8 cellular contexts compared by ENCODE assay signal in the genomic region with DNA sequence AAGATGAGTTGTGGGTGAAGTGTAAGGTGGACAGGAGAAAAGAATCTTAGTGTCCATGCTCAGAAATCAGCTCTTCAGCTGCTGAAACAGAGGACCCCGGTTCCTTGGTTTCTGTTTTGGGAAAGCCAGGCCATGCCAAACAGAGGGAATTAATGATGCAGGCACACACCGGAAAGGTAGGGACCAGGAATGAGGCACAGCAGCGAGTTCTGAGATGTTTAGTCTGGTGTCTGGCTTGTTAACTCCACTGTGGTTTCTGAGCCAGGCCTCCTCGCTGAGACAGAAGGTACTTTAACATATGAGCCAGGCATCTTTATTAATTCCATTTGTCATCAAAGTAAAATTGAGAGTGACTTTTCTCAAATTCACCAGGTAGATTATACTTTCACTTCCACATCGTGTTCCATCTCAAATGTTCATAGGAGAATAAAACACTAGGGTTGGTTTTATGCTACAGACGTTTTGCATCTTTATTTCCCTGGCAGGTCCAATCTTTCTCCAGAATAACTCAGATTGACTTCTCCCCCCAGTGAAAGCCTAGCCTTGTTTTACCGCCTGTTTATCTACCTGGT. TPM values are rescaled to one million over a fixed set of nuclear protein-coding genes. Genes with fewer than 3 reads are reported as not detected.
A peak's percentile ranks its signal among the peaks of the same experiment; 100 is the strongest.
DNase-seq lines count a peak whose midpoint lies in the region; ATAC-seq and TF ChIP-seq lines count a peak whose summit lies in the region.

No MANE protein-coding gene starts in this region.

- POLR2A ChIA-PET in Caco-2 (lab: Charles Lee), result no interaction called here

- no peaks in the 10 kb centered on the region for H3K9me3 ChIP-seq in Caco-2
- H3K9me3 ChIP-seq in SJCRH30 (replicated peaks), result no peaks in the 10 kb centered on the region

- CTCF ChIA-PET in Caco-2 (lab: Charles Lee), result interaction anchor here (0.6 to 1.0 kb wide), 2 partner anchors 34 to 105 kb away, joined by 3 to 4 read pairs; no protein-coding TSS in a partner anchor

- H3K4me3 Mint-ChIP-seq in Caco-2 (ENCODE audit: unreplicated experiment) (peak overlapping the region; percentile 84), osteocyte (ENCODE audit: unreplicated experiment) (peak overlapping the region; percentile 91)

- H3K4me1 ChIP-seq in Caco-2 (peaks cover 6% of the 10 kb centered on the region; the same call in 1 of the 2 replicates), SJCRH30 (no peaks in the 10 kb centered on the region)

- peak overlapping the region; percentile 76 for H3K27ac ChIP-seq in SJCRH30
- peak overlapping the region; percentile 67 for H3K27ac ChIP-seq in caudate nucleus (ENCODE audit: low read depth, low read length)

- H3K36me3 ChIP-seq in Caco-2 (ENCODE audit: control insufficient read depth, insufficient read depth, low read length), result no peaks in the 10 kb centered on the region
- no peaks in the 10 kb centered on the region for H3K36me3 ChIP-seq in SJCRH30

- peak overlapping the region; percentile 70 for H3K4me3 ChIP-seq in Caco-2 (ENCODE audit: low read depth, low read length)
- peak overlapping the region; percentile 88 for H3K4me3 ChIP-seq in SJCRH30

- H3K36me3 Mint-ChIP-seq in Caco-2 (ENCODE audit: insufficient read depth, unreplicated experiment) (peaks cover 17% of the 10 kb centered on the region), osteocyte (ENCODE audit: unreplicated experiment) (peaks cover 3% of the 10 kb centered on the region)

- DNase-seq in Caco-2, result no peak
- no peak for DNase-seq in SJCRH30
- DNase-seq in caudate nucleus (lab: John Stamatoyannopoulos, UW), result no peak
- DNase-seq in osteocyte (ENCODE audit: extremely low spot score, unreplicated experiment), result no peak
- DNase-seq in DMS114 treated with DMSO at 0.1 percent for 48 hours (lab: John Stamatoyannopoulos, UW; ENCODE audit: unreplicated experiment), result no peak
- DNase-seq in AML-193 (lab: John Stamatoyannopoulos, UW), result no peak

- BruUV-seq in Caco-2 (replicated peaks; lab: Mats Ljungman, UMichigan), result no TSS peak

- TF ChIP-seq CTCF in Caco-2 (IDR thresholded peaks at IDR 0.05; ENCODE audit: insufficient read depth in 1 of 2, low read depth in 1 of 2, low read length in 1 of 2, severe bottlenecking in 1 of 2, unreplicated experiment in 1 of 2) (no peak), osteocyte (IDR thresholded peaks at IDR 0.05) (no peak)

- H3K27me3 Mint-ChIP-seq in Caco-2 (ENCODE audit: insufficient read depth, unreplicated experiment), result no peaks in the 10 kb centered on the region
- no peaks in the 10 kb centered on the region for H3K27me3 Mint-ChIP-seq in osteocyte (ENCODE audit: unreplicated experiment)

- H3K4me1 Mint-ChIP-seq in Caco-2 (ENCODE audit: low read depth, unreplicated experiment) (peaks cover 16% of the 10 kb centered on the region), osteocyte (ENCODE audit: unreplicated experiment) (peaks cover 33% of the 10 kb centered on the region)

- intact Hi-C loops in Caco-2 (cut with micrococcal nuclease; ENCODE audit: unreplicated experiment), result loop anchor here (5.0 kb wide), 1 partner anchor 53 kb away; no protein-coding TSS in a partner anchor

- peak overlapping the region; percentile 67 for H3K27ac Mint-ChIP-seq in Caco-2 (ENCODE audit: unreplicated experiment)
- peak overlapping the region; percentile 71 for H3K27ac Mint-ChIP-seq in osteocyte (ENCODE audit: unreplicated experiment)

- H3K9me3 Mint-ChIP-seq in Caco-2 (ENCODE audit: unreplicated experiment), result no peaks in the 10 kb centered on the region
- no peaks in the 10 kb centered on the region for H3K9me3 Mint-ChIP-seq in osteocyte (ENCODE audit: unreplicated experiment)

- ATAC-seq in HG03139 (IDR thresholded peaks at IDR 0.05; ENCODE audit: unreplicated experiment) (no peak), GM18498 (IDR thresholded peaks at IDR 0.05; ENCODE audit: unreplicated experiment) (no peak)

- no peaks in the 10 kb centered on the region for H3K27me3 ChIP-seq in Caco-2 (replicated peaks; ENCODE audit: control insufficient read depth, insufficient read depth, low read length)
- H3K27me3 ChIP-seq in SJCRH30, result no peaks in the 10 kb centered on the region

RNA-seq across cellular contexts. Expression of a gene that starts 23.5 kb away (rescaled TPM):
- 34.4 and 39.4 TPM in 2 replicates for total RNA-seq in Caco-2 (2022)
- 13.4 and 16.1 TPM in 2 replicates for total RNA-seq in SJCRH30 (2014; rRNA removed; shearing (Covaris generic))
- 20.4 and 21.2 TPM in 2 replicates for total RNA-seq in osteocyte
